Comparison of ENCODE assay signal across 8 cellular contexts in genomic region chr12:52119398-52120254, GRCh38. TPM values are rescaled to one million over a fixed set of nuclear protein-coding genes. Genes with fewer than 3 reads are reported as not detected.
A peak's percentile ranks its signal among the peaks of the same experiment; 100 is the strongest.
DNase-seq lines count a peak whose midpoint lies in the region; ATAC-seq, FAIRE-seq and TF ChIP-seq lines count a peak whose summit lies in the region.

No MANE protein-coding gene starts in this region.

- intact Hi-C loops in HepG2 (cut with micrococcal nuclease; ENCODE audit: unreplicated experiment): loop anchor here (5.0 kb wide), 1 partner anchor 37 kb away; no protein-coding TSS in a partner anchor
- intact Hi-C loops in tibial artery (cut with DNase I; ENCODE audit: low total_unique reads): no loop called here
- intact Hi-C loops in activated T-helper 2 cell treated with anti-CD3 and anti-CD28 coated beads, Interferon-gamma antibody, Interleukin-2, Interleukin-4, amounts not matched to agents 10 μg/mL and 5 μg/mL and 100 μg/mL, durations not matched to agents 14 hours and 24 hours and 36 hours (cut with micrococcal nuclease): loop anchor here (1.0 kb wide), 1 partner anchor 93 kb away; no protein-coding TSS in a partner anchor

- no peak for TF ChIP-seq POLR2A in Peyer's patch (IDR thresholded peaks at IDR 0.05)
- peak in 1 of 2 experiments; percentile 24; a peak in 1 of 4 replicates for TF ChIP-seq POLR2A in HepG2 (IDR thresholded peaks at IDR 0.05; ENCODE audit: insufficient read depth in 1 of 2, low read depth in 2 of 2, low read length in 2 of 2)

- peak overlapping the region in 2 of 4 donors; percentile 30 to 73 for H3K27ac ChIP-seq in Peyer's patch
- H3K27ac ChIP-seq in HepG2 (ENCODE audit: extremely low read length, insufficient read depth, low read length): peak overlapping the region; percentile 79
- no peak overlapping the region for H3K27ac ChIP-seq in tibial artery

- TF ChIP-seq CTCF in Peyer's patch (IDR thresholded peaks at IDR 0.05) (peak; percentile 35 to 70 (median 54)), astrocyte of the spinal cord (IDR thresholded peaks at IDR 0.05; ENCODE audit: low read depth, low read length) (peak; percentile 86), HepG2 (CRISPR knock-in tag; IDR thresholded peaks at IDR 0.05) (peak; percentile 89), tibial artery (IDR thresholded peaks at IDR 0.05) (peak in 1 of 2 experiments; percentile 18)

- H3K9ac ChIP-seq in HepG2 (ENCODE audit: insufficient read depth, low read depth, low read length): peak overlapping the region; percentile 53; the same call in 1 of the 2 replicates

- H3K36me3 Mint-ChIP-seq in activated T-helper 2 cell treated with anti-CD3 and anti-CD28 coated beads, Interferon-gamma antibody, Interleukin-2, Interleukin-4, amounts not matched to agents 10 μg/mL and 5 μg/mL and 100 μg/mL, durations not matched to agents 14 hours and 24 hours and 36 hours (ENCODE audit: low read depth): no peaks in the 10 kb centered on the region

- no TSS peak for BruUV-seq in HepG2 (replicated peaks; lab: Mats Ljungman, UMichigan)

- peaks cover 25% of the 10 kb centered on the region for H3K4me1 Mint-ChIP-seq in activated T-helper 2 cell treated with anti-CD3 and anti-CD28 coated beads, Interferon-gamma antibody, Interleukin-2, Interleukin-4, amounts not matched to agents 10 μg/mL and 5 μg/mL and 100 μg/mL, durations not matched to agents 14 hours and 24 hours and 36 hours (ENCODE audit: low read depth)

- H3K4me3 ChIP-seq in Peyer's patch (no peak overlapping the region), astrocyte of the spinal cord (ENCODE audit: low read depth, low read length) (no peak overlapping the region), HepG2 (replicated peaks in 1 of 3; ENCODE audit: insufficient read depth in 1 of 3, low read depth in 2 of 3, low read length in 3 of 3) (peak overlapping the region; percentile 50 to 72 (median 52)), tibial artery (no peak overlapping the region)

- TF ChIP-seq EP300 in HepG2 (IDR thresholded peaks at IDR 0.05; ENCODE audit: low read depth in 2 of 2, low read length in 2 of 2) (peak in 1 of 2 experiments; percentile 75; a peak in 2 of 4 replicates), HepG2 (CRISPR knock-in tag; IDR thresholded peaks at IDR 0.05; ENCODE audit: borderline replicate concordance) (peak; percentile 18; the same call in 1 of the 2 replicates)

- CTCF ChIA-PET in HEK293T (lab: Yijun Ruan, JAX) (interaction anchor here (0.6 to 1.3 kb wide), 7 partner anchors 85 to 349 kb away, joined by 3 to 13 read pairs (median 3); no protein-coding TSS in a partner anchor), HepG2 (lab: Yijun Ruan, JAX; ENCODE audit: low intra/inter-chr PET ratio, low total read pairs) (interaction anchor here (0.7 to 5.2 kb wide), 2 partner anchors 93 to 101 kb away, joined by 3 to 41 read pairs; no protein-coding TSS in a partner anchor)

- no peaks in the 10 kb centered on the region for H3K9me3 Mint-ChIP-seq in activated T-helper 2 cell treated with anti-CD3 and anti-CD28 coated beads, Interferon-gamma antibody, Interleukin-2, Interleukin-4, amounts not matched to agents 10 μg/mL and 5 μg/mL and 100 μg/mL, durations not matched to agents 14 hours and 24 hours and 36 hours

- H3K4me1 ChIP-seq in Peyer's patch (peaks cover 0 to 17% (median 11%) of the 10 kb centered on the region in 4 donors), HepG2 (ENCODE audit: insufficient read depth, low read length) (peaks cover 75% of the 10 kb centered on the region), tibial artery (peaks cover 0 to 6% (median 0%) of the 10 kb centered on the region in 4 donors)

- no peaks in the 10 kb centered on the region for H3K79me2 ChIP-seq in HepG2 (ENCODE audit: insufficient read depth, low read length)

- 0% methylated on average over 10 of the region's 23 CpGs for WGBS in HepG2 (ENCODE audit: low lambda C conversion rate)

- in situ Hi-C loops in astrocyte of the spinal cord (cut with HindIII; ENCODE audit: low sequenced_read_pairs) (no loop called here), HepG2 (cut with HindIII; ENCODE audit: extremely low pct_ligation_motif_present, low pct_unique_long_range_greater_than_20kb) (loop anchor here (5.0 kb wide), 1 partner anchor 92 kb away; no protein-coding TSS in a partner anchor)

- H4K20me1 ChIP-seq in HepG2 (ENCODE audit: insufficient read depth, low read length): no peaks in the 10 kb centered on the region

- H3K27ac Mint-ChIP-seq in activated T-helper 2 cell treated with anti-CD3 and anti-CD28 coated beads, Interferon-gamma antibody, Interleukin-2, Interleukin-4, amounts not matched to agents 10 μg/mL and 5 μg/mL and 100 μg/mL, durations not matched to agents 14 hours and 24 hours and 36 hours: no peak overlapping the region

- POLR2A ChIA-PET in HEK293T (lab: Yijun Ruan, JAX): no interaction called here
- POLR2A ChIA-PET in HepG2 (lab: Yijun Ruan, JAX): interaction anchor here (1.4 to 2.0 kb wide), 2 partner anchors 87 to 94 kb away, joined by 6 read pairs; no protein-coding TSS in a partner anchor

- peak; percentile 88 for ATAC-seq in HepG2

- no peak overlapping the region for H2AFZ ChIP-seq in HepG2 (ENCODE audit: low read length)

- no peak; the same call in 1 of the 2 replicates for TF ChIP-seq RAD21 in HepG2 (CRISPR knock-in tag; IDR thresholded peaks at IDR 0.05)

- H3K36me3 ChIP-seq in Peyer's patch (no peaks in the 10 kb centered on the region), HepG2 (replicated peaks in 1 of 2; ENCODE audit: control insufficient read depth in 1 of 2, insufficient read depth in 2 of 2, low read length in 2 of 2) (no peaks in the 10 kb centered on the region), tibial artery (no peaks in the 10 kb centered on the region)

- H3K4me3 Mint-ChIP-seq in activated T-helper 2 cell treated with anti-CD3 and anti-CD28 coated beads, Interferon-gamma antibody, Interleukin-2, Interleukin-4, amounts not matched to agents 10 μg/mL and 5 μg/mL and 100 μg/mL, durations not matched to agents 14 hours and 24 hours and 36 hours (ENCODE audit: low read depth): no peak overlapping the region

- DNase-seq in COLO668 (lab: John Stamatoyannopoulos, UW; ENCODE audit: unreplicated experiment): peak; percentile 75
- DNase-seq in HEK293T (ENCODE audit: extremely low spot score): peak; percentile 79
- DNase-seq in Peyer's patch: peak; percentile 46 to 66 (median 63)
- peak; percentile 28 for DNase-seq in astrocyte of the spinal cord (ENCODE audit: low read depth, low spot score)
- peak; percentile 70 for DNase-seq in HepG2 (ENCODE audit: low spot score)
- DNase-seq in tibial artery: no peak
- DNase-seq in activated T-helper 2 cell treated with anti-CD3 and anti-CD28 coated beads, Interferon-gamma antibody, Interleukin-2, Interleukin-4, amounts not matched to agents 10 μg/mL and 5 μg/mL and 100 μg/mL, durations not matched to agents 14 hours and 24 hours and 36 hours (ENCODE audit: low spot score): no peak
- DNase-seq in H4 (ENCODE audit: low spot score): no peak

- FAIRE-seq in HepG2 (lab: Jason Lieb, UNC): peak; percentile 82

- H3K27me3 Mint-ChIP-seq in activated T-helper 2 cell treated with anti-CD3 and anti-CD28 coated beads, Interferon-gamma antibody, Interleukin-2, Interleukin-4, amounts not matched to agents 10 μg/mL and 5 μg/mL and 100 μg/mL, durations not matched to agents 14 hours and 24 hours and 36 hours (ENCODE audit: low read depth): peaks cover 5% of the 10 kb centered on the region

- H3K9me3 ChIP-seq in Peyer's patch (no peaks in the 10 kb centered on the region), HepG2 (ENCODE audit: low read length) (no peaks in the 10 kb centered on the region), tibial artery (no peaks in the 10 kb centered on the region)

- H3K27me3 ChIP-seq in Peyer's patch (no peaks in the 10 kb centered on the region), HepG2 (ENCODE audit: control insufficient read depth in 1 of 2, insufficient read depth in 2 of 2, low read length in 2 of 2) (peaks cover 0 to 8% of the 10 kb centered on the region in 2 experiments; a peak in 3 of 5 replicates), tibial artery (peaks cover 0 to 50% of the 10 kb centered on the region in 2 donors)

- H3K4me2 ChIP-seq in HepG2 (ENCODE audit: low read depth, low read length): peak overlapping the region; percentile 87

RNA-seq across cellular contexts. Expression of gene SMIM41, which starts 40.1 kb away (rescaled TPM):
- total RNA-seq in Peyer's patch: 1 to 10 TPM in 2 of 4 donors, not detected in 2; 1.4 to 6.6 TPM
- not detected in 2 replicates for total RNA-seq in HepG2 (2016; rRNA removed; fragmentation: Illumina TruSeq; extraction: Trizol)
- total RNA-seq in HepG2 (2016; cell fraction: cytosol; rRNA removed; fragmentation: Illumina TruSeq; extraction: Trizol; ENCODE audit: low read depth): not detected in 2 replicates
- total RNA-seq in HepG2 (2016; cell fraction: insoluble cytoplasmic fraction; rRNA removed; fragmentation: Illumina TruSeq; extraction: Trizol): not detected in 2 replicates
- total RNA-seq in HepG2 (2016; cell fraction: membrane; rRNA removed; fragmentation: Illumina TruSeq; extraction: Trizol): not detected in 2 replicates
- not detected in 2 replicates for total RNA-seq in HepG2 (2016; cell fraction: nucleus; rRNA removed; fragmentation: Illumina TruSeq; extraction: Trizol)
- 0.07 TPM in 1 of 2 replicates, not detected in the other for polyA plus RNA-seq in HepG2 (2011; rRNA removed)
- not detected in 2 replicates for polyA plus RNA-seq in HepG2 (2011; cell fraction: cytosol; rRNA removed)
- not detected in 2 replicates for polyA plus RNA-seq in HepG2 (2011; cell fraction: nucleus; rRNA removed)
- polyA plus RNA-seq in HepG2 (2012): not detected in 2 replicates
- not detected in 2 replicates for polyA plus RNA-seq in HepG2 (2016; cell fraction: cytosol; fragmentation: Illumina TruSeq; extraction: Trizol; ENCODE audit: low read depth)
- not detected in 2 replicates for polyA plus RNA-seq in HepG2 (2016; cell fraction: insoluble cytoplasmic fraction; fragmentation: Illumina TruSeq; extraction: Trizol; ENCODE audit: low read depth)
- polyA plus RNA-seq in HepG2 (2016; cell fraction: membrane; fragmentation: Illumina TruSeq; extraction: Trizol; ENCODE audit: low read depth): not detected in 2 replicates
- polyA plus RNA-seq in HepG2 (2016; cell fraction: nucleus; fragmentation: Illumina TruSeq; extraction: Trizol; ENCODE audit: insufficient read depth, low read depth): not detected in 2 replicates
- polyA minus RNA-seq in HepG2 (2011; rRNA and poly(A)+ RNA removed; ENCODE audit: low replicate concordance): not detected in 2 replicates
- not detected in 2 replicates for polyA minus RNA-seq in HepG2 (2011; cell fraction: cytosol; rRNA and poly(A)+ RNA removed)
- 0.39 TPM in 1 of 2 replicates, not detected in the other for polyA minus RNA-seq in HepG2 (2011; cell fraction: nucleus; rRNA and poly(A)+ RNA removed)
- total RNA-seq in activated T-helper 2 cell treated with anti-CD3 and anti-CD28 coated beads, Interferon-gamma antibody, Interleukin-2, Interleukin-4, amounts not matched to agents 10 μg/mL and 5 μg/mL and 100 μg/mL, durations not matched to agents 14 hours and 24 hours and 36 hours: 0.14 and 0.16 TPM in 2 replicates
- not detected in 2 replicates for total RNA-seq in H4 (2014; rRNA removed; shearing (Covaris generic))

RNA-seq across cellular contexts. Expression of gene ATG101, which starts 49.8 kb away (rescaled TPM):
- 10 to 100 TPM; 31.5 to 39.6 (median 33.9) TPM for total RNA-seq in Peyer's patch
- total RNA-seq in HepG2 (2016; rRNA removed; fragmentation: Illumina TruSeq; extraction: Trizol): 66.7 and 67.7 TPM in 2 replicates
- 24.9 and 31.4 TPM in 2 replicates for total RNA-seq in HepG2 (2016; cell fraction: cytosol; rRNA removed; fragmentation: Illumina TruSeq; extraction: Trizol; ENCODE audit: low read depth)
- 67.1 and 68.7 TPM in 2 replicates for total RNA-seq in HepG2 (2016; cell fraction: insoluble cytoplasmic fraction; rRNA removed; fragmentation: Illumina TruSeq; extraction: Trizol)
- total RNA-seq in HepG2 (2016; cell fraction: membrane; rRNA removed; fragmentation: Illumina TruSeq; extraction: Trizol): 38.8 and 52.9 TPM in 2 replicates
- total RNA-seq in HepG2 (2016; cell fraction: nucleus; rRNA removed; fragmentation: Illumina TruSeq; extraction: Trizol): 31.7 and 32.7 TPM in 2 replicates
- polyA plus RNA-seq in HepG2 (2011; rRNA removed): 58.2 and 60.2 TPM in 2 replicates
- 84.5 and 95.4 TPM in 2 replicates for polyA plus RNA-seq in HepG2 (2011; cell fraction: cytosol; rRNA removed)
- 55.3 and 57.9 TPM in 2 replicates for polyA plus RNA-seq in HepG2 (2011; cell fraction: nucleus; rRNA removed)
- 27.2 and 33.1 TPM in 2 replicates for polyA plus RNA-seq in HepG2 (2012)
- 16.9 and 28.4 TPM in 2 replicates for polyA plus RNA-seq in HepG2 (2016; cell fraction: cytosol; fragmentation: Illumina TruSeq; extraction: Trizol; ENCODE audit: low read depth)
- polyA plus RNA-seq in HepG2 (2016; cell fraction: insoluble cytoplasmic fraction; fragmentation: Illumina TruSeq; extraction: Trizol; ENCODE audit: low read depth): 57.3 and 61.7 TPM in 2 replicates
- 24.0 and 35.4 TPM in 2 replicates for polyA plus RNA-seq in HepG2 (2016; cell fraction: membrane; fragmentation: Illumina TruSeq; extraction: Trizol; ENCODE audit: low read depth)
- 51.5 and 54.0 TPM in 2 replicates for polyA plus RNA-seq in HepG2 (2016; cell fraction: nucleus; fragmentation: Illumina TruSeq; extraction: Trizol; ENCODE audit: insufficient read depth, low read depth)
- polyA minus RNA-seq in HepG2 (2011; rRNA and poly(A)+ RNA removed; ENCODE audit: low replicate concordance): 106 and 147 TPM in 2 replicates
- 15.6 and 16.2 TPM in 2 replicates for polyA minus RNA-seq in HepG2 (2011; cell fraction: cytosol; rRNA and poly(A)+ RNA removed)
- polyA minus RNA-seq in HepG2 (2011; cell fraction: nucleus; rRNA and poly(A)+ RNA removed): 12.8 and 16.7 TPM in 2 replicates
- total RNA-seq in activated T-helper 2 cell treated with anti-CD3 and anti-CD28 coated beads, Interferon-gamma antibody, Interleukin-2, Interleukin-4, amounts not matched to agents 10 μg/mL and 5 μg/mL and 100 μg/mL, durations not matched to agents 14 hours and 24 hours and 36 hours: 44.6 and 45.9 TPM in 2 replicates
- total RNA-seq in H4 (2014; rRNA removed; shearing (Covaris generic)): 57.5 and 63.0 TPM in 2 replicates

Comparison
In these comparisons a context has a peak if more than half of its experiments do, and no peak if none do; other contexts are left out.
1. DNase-seq: peak in COLO668 (single experiment), HEK293T (single experiment), Peyer's patch (3 of 3), astrocyte of the spinal cord (single experiment) and HepG2 (single experiment); none in tibial artery (0 of 2), activated T-helper 2 cell treated with anti-CD3 and anti-CD28 coated beads, Interferon-gamma antibody, Interleukin-2, Interleukin-4, amounts not matched to agents 10 μg/mL and 5 μg/mL and 100 μg/mL, durations not matched to agents 14 hours and 24 hours and 36 hours (single experiment) and H4 (single experiment).
2. H3K4me3 ChIP-seq: peak in HepG2 (3 of 3); none in Peyer's patch (0 of 4), astrocyte of the spinal cord (single experiment) and tibial artery (0 of 2).